In genomic region chr5:78758169-78758839, GRCh38 we compare ENCODE assay signal across 9 cellular contexts.
DNase-seq lines count a peak whose midpoint lies in the region; ATAC-seq and TF ChIP-seq lines count a peak whose summit lies in the region.
"Had no signal": no experiment of that assay in that cellular context is flagged by ENCODE, and none has a peak within 500 bp of the region (broad histone marks: within the 10 kb centered on the region; RNA-seq: fewer than 3 reads in every experiment).

No MANE protein-coding gene starts in this region.

- TF ChIP-seq CTCF in hepatocyte (IDR thresholded peaks at IDR 0.05; ENCODE audit: poor library complexity) = no peak

- H3K27ac ChIP-seq in hepatocyte = peak overlapping the region; percentile 68
- H3K27ac ChIP-seq: cardiac muscle cell had no signal

- no peak overlapping the region for H2AFZ ChIP-seq in hepatocyte

- WGBS in hepatocyte (ENCODE audit: low lambda C conversion rate, missing lambda C conversion rate) = 66% methylated on average over 2 of the region's 2 CpGs

- H3K36me3 ChIP-seq in hepatocyte (replicated peaks; ENCODE audit: insufficient read depth, low read depth) = no peaks in the 10 kb centered on the region
- H3K36me3 ChIP-seq: cardiac muscle cell had no signal

- H3K4me2 ChIP-seq in hepatocyte = no peak overlapping the region

- no peaks in the 10 kb centered on the region for H3K79me2 ChIP-seq in hepatocyte

- ATAC-seq in GM18858 (IDR thresholded peaks at IDR 0.05; ENCODE audit: unreplicated experiment) (peak; percentile 61), GM21529 (IDR thresholded peaks at IDR 0.05; ENCODE audit: unreplicated experiment) (peak; percentile 68), HG03460 (IDR thresholded peaks at IDR 0.05; ENCODE audit: unreplicated experiment) (peak; percentile 61)

- H3K4me3 ChIP-seq in hepatocyte = no peak overlapping the region
- H3K4me3 ChIP-seq: cardiac muscle cell had no signal

- no peaks in the 10 kb centered on the region for H4K20me1 ChIP-seq in hepatocyte (ENCODE audit: insufficient read depth, poor library complexity, severe bottlenecking)

- no peak for DNase-seq in hepatocyte (ENCODE audit: low spot score)
- DNase-seq in DMS79 (lab: John Stamatoyannopoulos, UW) = no peak
- no peak for DNase-seq in OCI-M1 (lab: John Stamatoyannopoulos, UW)
- DNase-seq in amygdala (lab: John Stamatoyannopoulos, UW) = no peak
- no peak for DNase-seq in NCI-H1694 treated with DMSO at 0.1 percent for 48 hours (lab: John Stamatoyannopoulos, UW)

- no peaks in the 10 kb centered on the region for H3K9me2 ChIP-seq in hepatocyte (replicated peaks; ENCODE audit: insufficient read depth)

- H3K9me3 ChIP-seq in hepatocyte (ENCODE audit: low read depth) = no peaks in the 10 kb centered on the region

- peaks cover 17% of the 10 kb centered on the region for H3K4me1 ChIP-seq in hepatocyte (ENCODE audit: insufficient read depth)

- H3K27me3 ChIP-seq in hepatocyte = no peaks in the 10 kb centered on the region
- H3K27me3 ChIP-seq: cardiac muscle cell had no signal
